Comparison of ENCODE assay signal across 21 cellular contexts in genomic region chr13:91652389-91652788, GRCh38.
"Had no signal": no experiment of that assay in that cellular context is flagged by ENCODE, and none has a peak within 500 bp of the region (broad histone marks: within the 10 kb centered on the region; RNA-seq: fewer than 3 reads in every experiment).

No MANE protein-coding gene starts in this region.

- ATAC-seq: activated CD4-positive, alpha-beta T cell treated with anti-CD3 and anti-CD28 coated beads for 36 hours; activated CD8-positive, alpha-beta T cell treated with anti-CD3 and anti-CD28 coated beads for 36 hours; body of pancreas; gastrocnemius medialis; natural killer cell; psoas muscle; right cardiac atrium; T-helper 17 cell had no signal

- H3K36me3 ChIP-seq: colonic mucosa, gastrocnemius medialis, ovary, tibial nerve, vagina had no signal

- H3K27me3 ChIP-seq: body of pancreas, colonic mucosa, gastrocnemius medialis, ovary, tibial nerve, vagina had no signal

- H3K9me3 ChIP-seq: body of pancreas, colonic mucosa, gastrocnemius medialis, ovary, psoas muscle, tibial nerve, vagina had no signal

- H3K4me1 ChIP-seq: body of pancreas, colonic mucosa, gastrocnemius medialis, psoas muscle, tibial nerve, vagina had no signal

- FAIRE-seq: small intestine had no signal

- DNase-seq: activated CD4-positive, alpha-beta T cell treated with anti-CD3 and anti-CD28 coated beads for 36 hours; activated CD8-positive, alpha-beta T cell treated with anti-CD3 and anti-CD28 coated beads for 36 hours; activated naive CD4-positive, alpha-beta T cell treated with Interleukin-2 at 50 U/mL for 16 hours; activated naive CD8-positive, alpha-beta T cell treated with anti-CD3 and anti-CD28 coated beads, Interleukin-2, amount 10 ng/mL, durations not matched to agents 7 days and 5 days; activated T-cell treated with anti-CD3 and anti-CD28 coated beads, Interleukin-2, amount 50 U/mL, for 24 hours; amygdala; body of pancreas; colonic mucosa; erythroblast; gastrocnemius medialis; head of caudate nucleus; natural killer cell; ovary; psoas muscle; right cardiac atrium; small intestine; stimulated activated CD4-positive, alpha-beta T cell treated with anti-CD3 and anti-CD28 coated beads, Interleukin-15, amount 100 ng/mL, for 24 hours; stimulated activated CD4-positive, alpha-beta T cell treated with anti-CD3 and anti-CD28 coated beads, Interleukin-2, amount 100 ng/mL, for 48 hours; T-helper 17 cell had no signal

- H3K27ac ChIP-seq: body of pancreas, colonic mucosa, gastrocnemius medialis, ovary, psoas muscle, tibial nerve, vagina had no signal

- H3K4me3 ChIP-seq: body of pancreas, colonic mucosa, gastrocnemius medialis, ovary, psoas muscle, tibial nerve, vagina had no signal
